Comparison of ENCODE assay signal across 2 cellular contexts in genomic region chr3:155843569-155843968, GRCh38.
TF ChIP-seq lines count a peak whose summit lies in the region.

No MANE protein-coding gene starts in this region.

TF ChIP-seq in HepG2, 621 proteins besides CTCF, POLR2A, EP300 and RAD21 (continues in another document):
- TF ChIP-seq ZNF839 (CRISPR knock-in tag; IDR thresholded peaks at IDR 0.05; ENCODE audit: borderline replicate concordance) (no peak), ZNF589 (CRISPR knock-in tag; conservative IDR thresholded peaks at IDR 0.05) (no peak), ZNF503 (CRISPR knock-in tag; IDR thresholded peaks at IDR 0.05) (no peak), SMARCE1 (IDR thresholded peaks at IDR 0.05; ENCODE audit: borderline replicate concordance) (no peak), SMAD1 (CRISPR knock-in tag; IDR thresholded peaks at IDR 0.05; ENCODE audit: borderline replicate concordance, low read depth) (no peak), PITX1 (CRISPR knock-in tag; IDR thresholded peaks at IDR 0.05) (no peak), SIN3A (IDR thresholded peaks at IDR 0.05; ENCODE audit: borderline replicate concordance, low read depth, low read length) (no peak), RNF2 (conservative IDR thresholded peaks at IDR 0.05; ENCODE audit: low read depth) (no peak), ZNF317 (CRISPR knock-in tag; IDR thresholded peaks at IDR 0.05) (no peak), MLX (CRISPR knock-in tag; IDR thresholded peaks at IDR 0.05) (no peak), GMEB1 (CRISPR knock-in tag; IDR thresholded peaks at IDR 0.05; ENCODE audit: borderline replicate concordance) (no peak), ZZZ3 (CRISPR knock-in tag; IDR thresholded peaks at IDR 0.05; ENCODE audit: borderline replicate concordance) (no peak), MLXIP (CRISPR knock-in tag; IDR thresholded peaks at IDR 0.05; ENCODE audit: borderline replicate concordance) (no peak), ARID2 (CRISPR knock-in tag; IDR thresholded peaks at IDR 0.05; ENCODE audit: borderline replicate concordance) (no peak), ZNF335 (CRISPR knock-in tag; IDR thresholded peaks at IDR 0.05) (no peak), GRHL1 (CRISPR knock-in tag; conservative IDR thresholded peaks at IDR 0.05) (no peak), BRCA1 (CRISPR knock-in tag; IDR thresholded peaks at IDR 0.05) (no peak)

TF ChIP-seq in HEK293T, 16 proteins besides CTCF, POLR2A, EP300 and RAD21:
- TF ChIP-seq ZNF384 (IDR thresholded peaks at IDR 0.05) (no peak), NFRKB (IDR thresholded peaks at IDR 0.05) (no peak), FOXK2 (IDR thresholded peaks at IDR 0.05) (no peak), SP1 (IDR thresholded peaks at IDR 0.05) (no peak), TARDBP (IDR thresholded peaks at IDR 0.05) (no peak), LEF1 (IDR thresholded peaks at IDR 0.05; ENCODE audit: borderline replicate concordance) (no peak), HDGF (IDR thresholded peaks at IDR 0.05; ENCODE audit: borderline replicate concordance) (no peak), ELF4 (IDR thresholded peaks at IDR 0.05) (no peak), BHLHE40 (IDR thresholded peaks at IDR 0.05; ENCODE audit: borderline replicate concordance) (no peak)
